ENCODE assay signal across 8 cellular contexts in the genomic region with DNA sequence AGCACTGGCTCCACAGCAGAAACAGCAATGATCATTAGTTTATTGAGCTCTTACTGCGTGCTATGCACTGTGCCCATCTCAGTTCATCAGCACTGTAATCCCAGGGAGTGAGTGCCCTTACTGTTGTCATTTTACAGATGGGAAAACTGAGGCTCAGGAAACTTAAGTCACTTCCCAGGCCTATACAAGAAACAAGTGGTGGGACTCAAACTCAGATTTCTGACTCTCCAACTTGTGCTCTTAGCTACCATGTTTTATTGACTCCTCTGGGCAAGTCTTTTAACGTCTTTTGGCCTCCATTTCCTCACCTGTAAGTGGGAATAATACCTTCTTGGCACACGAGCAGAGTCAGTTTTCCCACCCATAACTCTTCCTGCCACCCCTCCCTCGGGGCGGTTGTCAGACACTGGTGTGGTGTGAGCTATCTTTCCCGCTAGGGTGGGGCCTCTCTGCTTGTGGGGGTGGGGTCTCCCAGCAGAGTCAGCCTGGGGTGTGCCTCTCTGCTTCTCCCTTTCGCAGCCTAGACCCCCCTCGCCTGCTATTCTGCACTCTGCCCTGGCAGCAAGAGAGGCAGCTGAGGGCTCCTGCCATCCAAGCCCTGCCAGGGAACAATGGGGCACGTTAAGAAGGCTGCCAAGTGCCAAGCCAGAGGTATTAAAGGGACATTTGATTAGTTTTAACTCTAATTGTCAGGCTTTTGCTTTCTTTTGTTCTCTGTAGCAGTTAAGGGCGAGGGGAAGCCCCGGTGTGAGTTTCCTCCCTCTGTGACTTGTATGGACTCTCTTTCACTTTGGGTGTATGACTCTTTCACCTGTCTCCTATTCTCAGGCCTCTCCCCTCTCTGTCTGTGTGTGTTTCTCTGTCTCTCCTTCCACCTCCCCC. TPM values are rescaled to one million over a fixed set of nuclear protein-coding genes. Genes with fewer than 3 reads are reported as not detected.
DNase-seq lines count a peak whose midpoint lies in the region; ATAC-seq lines count a peak whose summit lies in the region.

No MANE protein-coding gene starts in this region.

- ATAC-seq in GM21360 (IDR thresholded peaks at IDR 0.05; ENCODE audit: unreplicated experiment): peak; percentile 93
- peak; percentile 83 for ATAC-seq in HG03457 (IDR thresholded peaks at IDR 0.05; ENCODE audit: unreplicated experiment)

- peaks cover 54 to 90% (median 76%) of the 10 kb centered on the region in 3 donors for H3K4me1 Mint-ChIP-seq in CD8-positive, alpha-beta memory T cell

- no peaks in the 10 kb centered on the region for H3K9me3 ChIP-seq in CD8-positive, alpha-beta memory T cell (ENCODE audit: low read length)
- no peaks in the 10 kb centered on the region for H3K9me3 ChIP-seq in Karpas-422 (ENCODE audit: low read length)

- peak overlapping the region; percentile 36 for H3K4me3 ChIP-seq in CD8-positive, alpha-beta memory T cell (ENCODE audit: low read length)
- no peak overlapping the region for H3K4me3 ChIP-seq in Karpas-422 (ENCODE audit: low read length)

- no peaks in the 10 kb centered on the region for H3K27me3 Mint-ChIP-seq in CD8-positive, alpha-beta memory T cell

- H3K27me3 ChIP-seq in CD8-positive, alpha-beta memory T cell (ENCODE audit: insufficient read depth, low read length, poor library complexity, severe bottlenecking): no peaks in the 10 kb centered on the region
- no peaks in the 10 kb centered on the region for H3K27me3 ChIP-seq in Karpas-422 (ENCODE audit: low read length)

- H3K4me3 Mint-ChIP-seq in CD8-positive, alpha-beta memory T cell: peak overlapping the region; percentile 11 to 79 (median 66)

- H2AFZ ChIP-seq in Karpas-422 (ENCODE audit: low read length): no peak overlapping the region

- no peaks in the 10 kb centered on the region for H3K79me2 ChIP-seq in Karpas-422 (ENCODE audit: low read length)

- H3K4me1 ChIP-seq in CD8-positive, alpha-beta memory T cell (ENCODE audit: insufficient read depth, low read length): peaks cover 42% of the 10 kb centered on the region
- H3K4me1 ChIP-seq in Karpas-422 (ENCODE audit: low read length): no peaks in the 10 kb centered on the region

- peak in 3 of 5 donors; percentile 11 to 58 (median 43) for DNase-seq in CD8-positive, alpha-beta memory T cell
- DNase-seq in activated T-cell treated with anti-CD3 and anti-CD28 coated beads for 24 hours (ENCODE audit: low read depth): peak; percentile 42
- peak in 2 of 3 donors; percentile 35 to 37 for DNase-seq in stimulated activated CD4-positive, alpha-beta T cell treated with anti-CD3 and anti-CD28 coated beads, Interleukin-12 subunit alpha, Interleukin-12 subunit beta, amount 100 ng/mL, for 48 hours (ENCODE audit: low read depth in 2 of 3, low spot score in 1 of 3)
- DNase-seq in NCI-H1694 (lab: John Stamatoyannopoulos, UW): no peak
- DNase-seq in Karpas-422: no peak
- DNase-seq in H4 (ENCODE audit: low spot score): no peak

- peak overlapping the region; percentile 86 to 96 (median 92) for H3K27ac Mint-ChIP-seq in CD8-positive, alpha-beta memory T cell

- POLR2A ChIA-PET in CD8-positive, alpha-beta memory T cell (lab: Charles Lee): interaction anchor here (1.3 kb wide), 1 partner anchor 13 kb away, joined by 5 read pairs; the partner anchor contains the start of gene GALNT10

- CTCF ChIA-PET in CD8-positive, alpha-beta memory T cell (lab: Charles Lee): interaction anchor here (0.8 to 3.2 kb wide), 4 partner anchors 11 to 130 kb away, joined by 3 to 8 read pairs (median 6); partner anchors contain the start of gene GALNT10

- H4K20me1 ChIP-seq in Karpas-422 (ENCODE audit: insufficient read depth, low read depth, low read length): 0 out of 2 replicates have a peak, but pooled peaks cover 9% of the 10 kb centered on the region

- peaks cover 9 to 42% (median 9%) of the 10 kb centered on the region in 3 donors for H3K36me3 Mint-ChIP-seq in CD8-positive, alpha-beta memory T cell

- H3K36me3 ChIP-seq in CD8-positive, alpha-beta memory T cell (ENCODE audit: insufficient read depth, low read length): no peaks in the 10 kb centered on the region
- no peaks in the 10 kb centered on the region for H3K36me3 ChIP-seq in Karpas-422 (ENCODE audit: insufficient read depth, low read length)

- no peak overlapping the region for H3K9ac ChIP-seq in Karpas-422 (ENCODE audit: low read length)

- H3K9me2 ChIP-seq in Karpas-422 (replicated peaks; ENCODE audit: insufficient read depth, low read length): no peaks in the 10 kb centered on the region

- no peak overlapping the region for H3K4me2 ChIP-seq in Karpas-422 (ENCODE audit: low read depth, low read length, poor library complexity, severe bottlenecking)

- no peaks in the 10 kb centered on the region for H3K9me3 Mint-ChIP-seq in CD8-positive, alpha-beta memory T cell

- H3K27ac ChIP-seq in CD8-positive, alpha-beta memory T cell (ENCODE audit: low read depth, low read length): peak overlapping the region; percentile 46
- no peak overlapping the region for H3K27ac ChIP-seq in Karpas-422 (ENCODE audit: low read length)

RNA-seq across cellular contexts. Expression of gene GALNT10, which starts 12.1 kb away (rescaled TPM):
- 10 to 100 TPM; 28.0 to 32.1 TPM for total RNA-seq in CD8-positive, alpha-beta memory T cell
- polyA plus RNA-seq in CD8-positive, alpha-beta memory T cell: 27.6 TPM
- total RNA-seq in Karpas-422 (2014; rRNA removed; shearing (Covaris generic); ENCODE audit: low replicate concordance): 2.3 and 3.6 TPM in 2 replicates
- 22.8 and 33.2 TPM in 2 replicates for total RNA-seq in H4 (2014; rRNA removed; shearing (Covaris generic))

Comparison
In these comparisons a context has a peak if more than half of its experiments do, and no peak if none do; other contexts are left out.
1. DNase-seq: peak in CD8-positive, alpha-beta memory T cell (3 of 5), activated T-cell treated with anti-CD3 and anti-CD28 coated beads for 24 hours (single experiment) and stimulated activated CD4-positive, alpha-beta T cell treated with anti-CD3 and anti-CD28 coated beads, Interleukin-12 subunit alpha, Interleukin-12 subunit beta, amount 100 ng/mL, for 48 hours (2 of 3); none in NCI-H1694 (single experiment), Karpas-422 (single experiment) and H4 (single experiment).